Comparison of ENCODE assay signal across 21 cellular contexts in genomic region chr12:51837286-51837685, GRCh38. TPM values are rescaled to one million over a fixed set of nuclear protein-coding genes. Genes with fewer than 3 reads are reported as not detected.
DNase-seq lines count a peak whose midpoint lies in the region; ATAC-seq and TF ChIP-seq lines count a peak whose summit lies in the region.
"Had no signal": no experiment of that assay in that cellular context is flagged by ENCODE, and none has a peak within 500 bp of the region (broad histone marks: within the 10 kb centered on the region; RNA-seq: fewer than 3 reads in every experiment).

No MANE protein-coding gene starts in this region.

- H3K27ac ChIP-seq in SK-N-SH (ENCODE audit: low read depth in 2 of 2, low read length in 1 of 2) = no peak overlapping the region; a peak in 1 of 4 replicates
- no peak overlapping the region for H3K27ac ChIP-seq in CD8-positive, alpha-beta memory T cell (ENCODE audit: low read depth, low read length)
- H3K27ac ChIP-seq: 22Rv1, KMS-11 had no signal

- CTCF ChIA-PET in SK-N-SH (lab: Yijun Ruan, JAX) = interaction anchor here (1.0 to 4.8 kb wide), 7 partner anchors 8 to 416 kb away, joined by 3 to 25 read pairs (median 5); a partner anchor contains a TSS
- CTCF ChIA-PET in CD8-positive, alpha-beta memory T cell (lab: Charles Lee) = interaction anchor here (1.1 kb wide), 1 partner anchor 13 kb away, joined by 3 read pairs; no protein-coding TSS in a partner anchor

- peaks cover 0 to 45% of the 10 kb centered on the region in 2 experiments; a peak in 1 of 4 replicates for H3K4me1 ChIP-seq in SK-N-SH (ENCODE audit: control insufficient read depth in 1 of 2, insufficient read depth in 2 of 2, low read depth in 1 of 2, low read length in 1 of 2)
- peaks cover 10% of the 10 kb centered on the region for H3K4me1 ChIP-seq in CD8-positive, alpha-beta memory T cell (ENCODE audit: insufficient read depth, low read length)

- H3K4me3 ChIP-seq in SK-N-SH (ENCODE audit: low read depth in 2 of 2, low read length in 1 of 2) = no peak overlapping the region
- no peak overlapping the region for H3K4me3 ChIP-seq in CD8-positive, alpha-beta memory T cell (ENCODE audit: low read length)

- H3K27me3 Mint-ChIP-seq in glutamatergic neuron (ENCODE audit: unreplicated experiment) (peaks cover 34% of the 10 kb centered on the region), neural crest cell (ENCODE audit: low read depth) (no peaks in the 10 kb centered on the region)
- peaks cover 44 to 56% of the 10 kb centered on the region in 2 donors for H3K27me3 Mint-ChIP-seq in CD8-positive, alpha-beta memory T cell

- peaks cover 69% of the 10 kb centered on the region for H3K4me1 Mint-ChIP-seq in glutamatergic neuron (ENCODE audit: low read depth, unreplicated experiment)
- peaks cover 70% of the 10 kb centered on the region for H3K4me1 Mint-ChIP-seq in neural crest cell
- peaks cover 9 to 14% (median 12%) of the 10 kb centered on the region in 3 donors for H3K4me1 Mint-ChIP-seq in CD8-positive, alpha-beta memory T cell

- peak; percentile 54 for DNase-seq in SK-N-SH
- no peak for DNase-seq in glutamatergic neuron
- no peak for DNase-seq in neural crest cell (ENCODE audit: low read depth, low spot score)
- no peak for DNase-seq in CD8-positive, alpha-beta memory T cell
- DNase-seq in HUDEP-2 (lab: John Stamatoyannopoulos, UW; ENCODE audit: unreplicated experiment in 76 of 76) = no peak
- DNase-seq in central memory CD4-positive, alpha-beta T cell = no peak
- DNase-seq: CD4-positive, CD25-positive, alpha-beta regulatory T cell; DMS153; EL; MV-4-11; NCI-H187; NCI-H2107; NCI-H2227 treated with DMSO at 0.1 percent for 48 hours; NCI-H510A treated with DMSO at 0.1 percent for 48 hours; NCI-H774; OCI-M1; Right ventricle myocardium superior had no signal

- no peaks in the 10 kb centered on the region for H3K79me2 ChIP-seq in SK-N-SH (ENCODE audit: insufficient read depth)

- H3K9me3 Mint-ChIP-seq in glutamatergic neuron (ENCODE audit: unreplicated experiment) (peaks cover 18% of the 10 kb centered on the region), neural crest cell (peaks cover 4% of the 10 kb centered on the region)
- no peaks in the 10 kb centered on the region for H3K9me3 Mint-ChIP-seq in CD8-positive, alpha-beta memory T cell

- no peak overlapping the region for H3K4me2 ChIP-seq in SK-N-SH
- H3K4me2 ChIP-seq: KMS-11 had no signal

- ATAC-seq in SK-N-SH treated with all-trans-retinoic acid at 6 μM for 48 hours (no peak), GM18519 (IDR thresholded peaks at IDR 0.05; ENCODE audit: low FRiP score, unreplicated experiment) (no peak)

- 68% methylated on average over 5 of the region's 7 CpGs for WGBS in SK-N-SH (ENCODE audit: low lambda C conversion rate)

- peak overlapping the region; percentile 76 for H3K4me3 Mint-ChIP-seq in glutamatergic neuron (ENCODE audit: unreplicated experiment)
- peak overlapping the region; percentile 75 for H3K4me3 Mint-ChIP-seq in neural crest cell
- H3K4me3 Mint-ChIP-seq in CD8-positive, alpha-beta memory T cell = no peak overlapping the region
- H3K4me3 Mint-ChIP-seq: CD4-positive, CD25-positive, alpha-beta regulatory T cell had no signal

- TF ChIP-seq CTCF in SK-N-SH (IDR thresholded peaks at IDR 0.05) = no peak
- no peak for TF ChIP-seq CTCF in glutamatergic neuron (IDR thresholded peaks at IDR 0.05; ENCODE audit: partially characterized antibody, unreplicated experiment)
- TF ChIP-seq CTCF in neural crest cell (conservative IDR thresholded peaks at IDR 0.05) = no peak

- no peak overlapping the region for H3K9ac ChIP-seq in SK-N-SH
- H3K9ac ChIP-seq: KMS-11 had no signal

- no peaks in the 10 kb centered on the region for H3F3A ChIP-seq in SK-N-SH (replicated peaks; ENCODE audit: insufficient read depth)

- H4K20me1 ChIP-seq in SK-N-SH (ENCODE audit: insufficient read depth) = no peaks in the 10 kb centered on the region

- H3K36me3 Mint-ChIP-seq in glutamatergic neuron (ENCODE audit: unreplicated experiment) (peaks cover 5% of the 10 kb centered on the region), neural crest cell (ENCODE audit: low read depth) (peaks cover 6% of the 10 kb centered on the region)
- peaks cover 0 to 5% (median 0%) of the 10 kb centered on the region in 3 donors for H3K36me3 Mint-ChIP-seq in CD8-positive, alpha-beta memory T cell
- H3K36me3 Mint-ChIP-seq: CD4-positive, CD25-positive, alpha-beta regulatory T cell had no signal

- H2AFZ ChIP-seq in SK-N-SH (ENCODE audit: low read depth) = no peak overlapping the region

- POLR2A ChIA-PET in SK-N-SH (lab: Yijun Ruan, JAX) = interaction anchor here (1.1 kb wide), 1 partner anchor 17 kb away, joined by 5 read pairs; no protein-coding TSS in a partner anchor
- POLR2A ChIA-PET in CD8-positive, alpha-beta memory T cell (lab: Charles Lee) = no interaction called here

- no peak for TF ChIP-seq RAD21 in SK-N-SH (IDR thresholded peaks at IDR 0.05; ENCODE audit: low read length)

- H3K36me3 ChIP-seq in SK-N-SH (replicated peaks in 1 of 2; ENCODE audit: control insufficient read depth in 1 of 2, insufficient read depth in 2 of 2, low read length in 1 of 2) = no peaks in the 10 kb centered on the region
- H3K36me3 ChIP-seq in CD8-positive, alpha-beta memory T cell (ENCODE audit: insufficient read depth, low read length) = no peaks in the 10 kb centered on the region

- peak overlapping the region; percentile 97 for H3K27ac Mint-ChIP-seq in glutamatergic neuron (ENCODE audit: unreplicated experiment)
- peak overlapping the region; percentile 51 for H3K27ac Mint-ChIP-seq in neural crest cell (ENCODE audit: unreplicated experiment)
- peak overlapping the region in 1 of 8 donors; percentile 17 for H3K27ac Mint-ChIP-seq in CD8-positive, alpha-beta memory T cell
- H3K27ac Mint-ChIP-seq: CD4-positive, CD25-positive, alpha-beta regulatory T cell had no signal

- no peaks in the 10 kb centered on the region for H3K9me2 ChIP-seq in SK-N-SH

- peaks cover 4% of the 10 kb centered on the region; the same call in 1 of the 2 replicates for H3K27me3 ChIP-seq in SK-N-SH (ENCODE audit: insufficient read depth)
- H3K27me3 ChIP-seq in CD8-positive, alpha-beta memory T cell (ENCODE audit: insufficient read depth, low read length, poor library complexity, severe bottlenecking) = peaks cover 14% of the 10 kb centered on the region

- TF ChIP-seq EP300 in SK-N-SH (IDR thresholded peaks at IDR 0.05; ENCODE audit: borderline replicate concordance in 1 of 2, low read depth in 1 of 2, low read length in 1 of 2) = no peak

- no peaks in the 10 kb centered on the region for H3K9me3 ChIP-seq in SK-N-SH
- H3K9me3 ChIP-seq in CD8-positive, alpha-beta memory T cell (ENCODE audit: low read length) = no peaks in the 10 kb centered on the region

TF ChIP-seq in SK-N-SH, 30 proteins besides CTCF, POLR2A, EP300 and RAD21 (continues in another document):
- no peak for TF ChIP-seq EZH2phosphoT487 (IDR thresholded peaks at IDR 0.05; ENCODE audit: borderline replicate concordance, low read depth)
- TF ChIP-seq IRF3 (IDR thresholded peaks at IDR 0.05; ENCODE audit: low read depth, low read length) = no peak
- no peak for TF ChIP-seq SIN3A (IDR thresholded peaks at IDR 0.05; ENCODE audit: borderline replicate concordance, low read depth, low read length)
- TF ChIP-seq GATA2 (CRISPR knock-in tag; IDR thresholded peaks at IDR 0.05) = no peak
- no peak for TF ChIP-seq SMC3 (IDR thresholded peaks at IDR 0.05; ENCODE audit: low read depth, low read length)

TF ChIP-seq in SK-N-SH treated with all-trans-retinoic acid at 6 μM for 48 hours, 23 proteins besides CTCF, POLR2A, EP300 and RAD21 (continues in another document):
- TF ChIP-seq BACH2 (CRISPR knock-in tag; IDR thresholded peaks at IDR 0.05; ENCODE audit: borderline replicate concordance) = no peak
- no peak for TF ChIP-seq TSHZ2 (CRISPR knock-in tag; IDR thresholded peaks at IDR 0.05)
- no peak for TF ChIP-seq RARB (CRISPR knock-in tag; IDR thresholded peaks at IDR 0.05)
- no peak for TF ChIP-seq ZC3H10 (CRISPR knock-in tag; IDR thresholded peaks at IDR 0.05)
- TF ChIP-seq ZFP30 (CRISPR knock-in tag; IDR thresholded peaks at IDR 0.05) = no peak

RNA-seq across cellular contexts. Expression of gene FIGNL2, which starts 11.2 kb away (rescaled TPM):
- 0.05 and 0.08 TPM in 2 replicates for polyA plus RNA-seq in SK-N-SH (2012; rRNA removed)
- polyA plus RNA-seq in SK-N-SH (2012; cell fraction: cytosol; rRNA removed) = 0.03 and 0.05 TPM in 2 replicates
- polyA plus RNA-seq in SK-N-SH (2012; cell fraction: nucleus; rRNA removed) = 0.46 and 0.58 TPM in 2 replicates
- total RNA-seq in glutamatergic neuron (ENCODE audit: unreplicated experiment) = 107 TPM
- total RNA-seq in neural crest cell = 38.0 and 39.7 TPM in 2 replicates
- total RNA-seq in CD8-positive, alpha-beta memory T cell = under 1 TPM; 0.42 to 0.70 TPM
- 0.12 TPM for polyA plus RNA-seq in CD8-positive, alpha-beta memory T cell

RNA-seq across cellular contexts. Expression of gene ANKRD33, which starts 50.6 kb away (rescaled TPM):
- not detected in 2 replicates for polyA plus RNA-seq in SK-N-SH (2012; rRNA removed)
- not detected in 2 replicates for polyA plus RNA-seq in SK-N-SH (2012; cell fraction: cytosol; rRNA removed)
- polyA plus RNA-seq in SK-N-SH (2012; cell fraction: nucleus; rRNA removed) = 0.11 and 0.13 TPM in 2 replicates
- total RNA-seq in glutamatergic neuron (ENCODE audit: unreplicated experiment) (not detected), neural crest cell (not detected in 2 replicates)
- not detected for total RNA-seq in CD8-positive, alpha-beta memory T cell
- polyA plus RNA-seq in CD8-positive, alpha-beta memory T cell = not detected
- total RNA-seq: CD4-positive, CD25-positive, alpha-beta regulatory T cell; Right ventricle myocardium superior had no signal
- polyA plus RNA-seq: CD4-positive, CD25-positive, alpha-beta regulatory T cell had no signal

Comparison
In these comparisons a context has a peak if more than half of its experiments do, and no peak if none do; other contexts are left out.
1. H3K4me3 Mint-ChIP-seq: peak in glutamatergic neuron (single experiment) and neural crest cell (single experiment); none in CD8-positive, alpha-beta memory T cell (0 of 7).
2. RNA of gene FIGNL2, which starts 11.2 kb away (total RNA-seq): 107 TPM in glutamatergic neuron (single experiment) and 38.0 to 39.7 TPM in neural crest cell; 0.42 to 0.70 TPM in CD8-positive, alpha-beta memory T cell; every median in the first group is over 10 times any median in the second.